In the genomic region with DNA sequence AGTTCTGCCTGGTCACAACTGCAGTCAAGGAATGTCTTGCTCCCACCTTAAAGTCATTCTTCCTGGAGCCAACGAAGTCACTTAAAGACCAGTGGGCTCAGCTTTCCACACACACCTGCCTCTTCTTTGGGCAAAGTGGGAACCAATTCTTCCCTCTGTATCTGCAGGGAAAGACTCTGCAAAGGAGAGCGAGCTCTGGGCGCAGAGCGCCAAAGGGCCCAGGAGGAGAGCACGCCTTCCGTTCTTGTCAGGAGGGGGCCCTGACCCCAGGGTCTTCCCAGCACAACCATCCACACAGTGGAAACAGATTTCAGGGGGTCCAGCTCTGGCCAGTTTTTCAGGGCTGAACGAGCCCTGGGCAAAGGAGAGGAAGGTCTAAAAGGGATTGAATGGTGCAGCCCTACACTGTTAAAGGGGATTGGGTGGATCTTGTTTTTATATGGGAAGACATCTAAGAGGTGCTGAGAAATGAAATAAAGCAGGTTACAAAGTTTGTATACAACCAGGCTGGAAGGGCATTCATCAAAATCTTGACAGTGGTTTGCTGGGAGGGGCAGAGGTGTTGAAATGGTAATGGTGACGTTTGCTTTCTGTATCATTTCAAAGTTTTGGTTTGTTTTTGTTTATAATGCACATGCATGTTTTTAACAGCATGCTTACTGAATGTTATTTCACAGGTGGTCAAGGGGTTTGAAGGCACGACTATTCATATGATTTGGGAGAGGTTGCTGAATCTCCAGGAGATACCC, we compare ENCODE assay signal across 1 cellular context.
TF ChIP-seq lines count a peak whose summit lies in the region.

No MANE protein-coding gene starts in this region.

TF ChIP-seq in H1, 55 proteins besides CTCF, POLR2A, EP300 and RAD21:
- TF ChIP-seq KDM1A (IDR thresholded peaks at IDR 0.05; ENCODE audit: borderline replicate concordance, low read length) = no peak
- TF ChIP-seq TAF7 (optimal IDR thresholded peaks at IDR 0.05; ENCODE audit: borderline replicate concordance, low read depth, low read length) = no peak
- TF ChIP-seq SIN3A (conservative IDR thresholded peaks at IDR 0.05 in 1 of 2, IDR thresholded peaks at IDR 0.05 in 1 of 2; ENCODE audit: low read depth in 1 of 2, low read length in 2 of 2) = no peak
- no peak for TF ChIP-seq FOSL1 (IDR thresholded peaks at IDR 0.05; ENCODE audit: insufficient read depth, low read depth, low read length)
- TF ChIP-seq CHD1 (IDR thresholded peaks at IDR 0.05; ENCODE audit: low read depth, low read length) = no peak
- no peak for TF ChIP-seq SP4 (IDR thresholded peaks at IDR 0.05; ENCODE audit: low read length)
- no peak for TF ChIP-seq BCL11A (IDR thresholded peaks at IDR 0.05; ENCODE audit: low read depth in 2 of 2, low read length in 2 of 2)
- no peak for TF ChIP-seq NRF1 (IDR thresholded peaks at IDR 0.05; ENCODE audit: low read depth, low read length)
- TF ChIP-seq SIRT6 (IDR thresholded peaks at IDR 0.05; ENCODE audit: low read length) = no peak
- no peak for TF ChIP-seq NANOG (IDR thresholded peaks at IDR 0.05; ENCODE audit: insufficient read depth, low read depth, low read length, poor library complexity, severe bottlenecking)
- TF ChIP-seq RFX5 (IDR thresholded peaks at IDR 0.05; ENCODE audit: borderline replicate concordance, low read depth, low read length) = no peak
- no peak for TF ChIP-seq CBX5 (IDR thresholded peaks at IDR 0.05; ENCODE audit: low read depth, low read length)
- no peak for TF ChIP-seq EGR1 (IDR thresholded peaks at IDR 0.05; ENCODE audit: borderline replicate concordance, low read depth, low read length)
- TF ChIP-seq, protein P1, sequence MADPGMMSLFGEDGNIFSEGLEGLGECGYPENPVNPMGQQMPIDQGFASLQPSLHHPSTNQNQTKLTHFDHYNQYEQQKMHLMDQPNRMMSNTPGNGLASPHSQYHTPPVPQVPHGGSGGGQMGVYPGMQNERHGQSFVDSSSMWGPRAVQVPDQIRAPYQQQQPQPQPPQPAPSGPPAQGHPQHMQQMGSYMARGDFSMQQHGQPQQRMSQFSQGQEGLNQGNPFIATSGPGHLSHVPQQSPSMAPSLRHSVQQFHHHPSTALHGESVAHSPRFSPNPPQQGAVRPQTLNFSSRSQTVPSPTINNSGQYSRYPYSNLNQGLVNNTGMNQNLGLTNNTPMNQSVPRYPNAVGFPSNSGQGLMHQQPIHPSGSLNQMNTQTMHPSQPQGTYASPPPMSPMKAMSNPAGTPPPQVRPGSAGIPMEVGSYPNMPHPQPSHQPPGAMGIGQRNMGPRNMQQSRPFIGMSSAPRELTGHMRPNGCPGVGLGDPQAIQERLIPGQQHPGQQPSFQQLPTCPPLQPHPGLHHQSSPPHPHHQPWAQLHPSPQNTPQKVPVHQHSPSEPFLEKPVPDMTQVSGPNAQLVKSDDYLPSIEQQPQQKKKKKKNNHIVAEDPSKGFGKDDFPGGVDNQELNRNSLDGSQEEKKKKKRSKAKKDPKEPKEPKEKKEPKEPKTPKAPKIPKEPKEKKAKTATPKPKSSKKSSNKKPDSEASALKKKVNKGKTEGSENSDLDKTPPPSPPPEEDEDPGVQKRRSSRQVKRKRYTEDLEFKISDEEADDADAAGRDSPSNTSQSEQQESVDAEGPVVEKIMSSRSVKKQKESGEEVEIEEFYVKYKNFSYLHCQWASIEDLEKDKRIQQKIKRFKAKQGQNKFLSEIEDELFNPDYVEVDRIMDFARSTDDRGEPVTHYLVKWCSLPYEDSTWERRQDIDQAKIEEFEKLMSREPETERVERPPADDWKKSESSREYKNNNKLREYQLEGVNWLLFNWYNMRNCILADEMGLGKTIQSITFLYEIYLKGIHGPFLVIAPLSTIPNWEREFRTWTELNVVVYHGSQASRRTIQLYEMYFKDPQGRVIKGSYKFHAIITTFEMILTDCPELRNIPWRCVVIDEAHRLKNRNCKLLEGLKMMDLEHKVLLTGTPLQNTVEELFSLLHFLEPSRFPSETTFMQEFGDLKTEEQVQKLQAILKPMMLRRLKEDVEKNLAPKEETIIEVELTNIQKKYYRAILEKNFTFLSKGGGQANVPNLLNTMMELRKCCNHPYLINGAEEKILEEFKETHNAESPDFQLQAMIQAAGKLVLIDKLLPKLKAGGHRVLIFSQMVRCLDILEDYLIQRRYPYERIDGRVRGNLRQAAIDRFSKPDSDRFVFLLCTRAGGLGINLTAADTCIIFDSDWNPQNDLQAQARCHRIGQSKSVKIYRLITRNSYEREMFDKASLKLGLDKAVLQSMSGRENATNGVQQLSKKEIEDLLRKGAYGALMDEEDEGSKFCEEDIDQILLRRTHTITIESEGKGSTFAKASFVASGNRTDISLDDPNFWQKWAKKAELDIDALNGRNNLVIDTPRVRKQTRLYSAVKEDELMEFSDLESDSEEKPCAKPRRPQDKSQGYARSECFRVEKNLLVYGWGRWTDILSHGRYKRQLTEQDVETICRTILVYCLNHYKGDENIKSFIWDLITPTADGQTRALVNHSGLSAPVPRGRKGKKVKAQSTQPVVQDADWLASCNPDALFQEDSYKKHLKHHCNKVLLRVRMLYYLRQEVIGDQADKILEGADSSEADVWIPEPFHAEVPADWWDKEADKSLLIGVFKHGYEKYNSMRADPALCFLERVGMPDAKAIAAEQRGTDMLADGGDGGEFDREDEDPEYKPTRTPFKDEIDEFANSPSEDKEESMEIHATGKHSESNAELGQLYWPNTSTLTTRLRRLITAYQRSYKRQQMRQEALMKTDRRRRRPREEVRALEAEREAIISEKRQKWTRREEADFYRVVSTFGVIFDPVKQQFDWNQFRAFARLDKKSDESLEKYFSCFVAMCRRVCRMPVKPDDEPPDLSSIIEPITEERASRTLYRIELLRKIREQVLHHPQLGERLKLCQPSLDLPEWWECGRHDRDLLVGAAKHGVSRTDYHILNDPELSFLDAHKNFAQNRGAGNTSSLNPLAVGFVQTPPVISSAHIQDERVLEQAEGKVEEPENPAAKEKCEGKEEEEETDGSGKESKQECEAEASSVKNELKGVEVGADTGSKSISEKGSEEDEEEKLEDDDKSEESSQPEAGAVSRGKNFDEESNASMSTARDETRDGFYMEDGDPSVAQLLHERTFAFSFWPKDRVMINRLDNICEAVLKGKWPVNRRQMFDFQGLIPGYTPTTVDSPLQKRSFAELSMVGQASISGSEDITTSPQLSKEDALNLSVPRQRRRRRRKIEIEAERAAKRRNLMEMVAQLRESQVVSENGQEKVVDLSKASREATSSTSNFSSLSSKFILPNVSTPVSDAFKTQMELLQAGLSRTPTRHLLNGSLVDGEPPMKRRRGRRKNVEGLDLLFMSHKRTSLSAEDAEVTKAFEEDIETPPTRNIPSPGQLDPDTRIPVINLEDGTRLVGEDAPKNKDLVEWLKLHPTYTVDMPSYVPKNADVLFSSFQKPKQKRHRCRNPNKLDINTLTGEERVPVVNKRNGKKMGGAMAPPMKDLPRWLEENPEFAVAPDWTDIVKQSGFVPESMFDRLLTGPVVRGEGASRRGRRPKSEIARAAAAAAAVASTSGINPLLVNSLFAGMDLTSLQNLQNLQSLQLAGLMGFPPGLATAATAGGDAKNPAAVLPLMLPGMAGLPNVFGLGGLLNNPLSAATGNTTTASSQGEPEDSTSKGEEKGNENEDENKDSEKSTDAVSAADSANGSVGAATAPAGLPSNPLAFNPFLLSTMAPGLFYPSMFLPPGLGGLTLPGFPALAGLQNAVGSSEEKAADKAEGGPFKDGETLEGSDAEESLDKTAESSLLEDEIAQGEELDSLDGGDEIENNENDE (IDR thresholded peaks at IDR 0.05; ENCODE audit: insufficient replicate concordance, low read length) = no peak
- no peak for TF ChIP-seq CEBPB (IDR thresholded peaks at IDR 0.05; ENCODE audit: low read depth, low read length)
- TF ChIP-seq TBP (IDR thresholded peaks at IDR 0.05; ENCODE audit: low read depth, low read length) = no peak
- no peak for TF ChIP-seq JUN (IDR thresholded peaks at IDR 0.05; ENCODE audit: low read depth, low read length)
- no peak for TF ChIP-seq CTBP2 (IDR thresholded peaks at IDR 0.05; ENCODE audit: borderline replicate concordance, insufficient read depth, insufficient read length, low read length)
- no peak for TF ChIP-seq HDAC6 (IDR thresholded peaks at IDR 0.05; ENCODE audit: low read depth, low read length)
